In the genomic region with DNA sequence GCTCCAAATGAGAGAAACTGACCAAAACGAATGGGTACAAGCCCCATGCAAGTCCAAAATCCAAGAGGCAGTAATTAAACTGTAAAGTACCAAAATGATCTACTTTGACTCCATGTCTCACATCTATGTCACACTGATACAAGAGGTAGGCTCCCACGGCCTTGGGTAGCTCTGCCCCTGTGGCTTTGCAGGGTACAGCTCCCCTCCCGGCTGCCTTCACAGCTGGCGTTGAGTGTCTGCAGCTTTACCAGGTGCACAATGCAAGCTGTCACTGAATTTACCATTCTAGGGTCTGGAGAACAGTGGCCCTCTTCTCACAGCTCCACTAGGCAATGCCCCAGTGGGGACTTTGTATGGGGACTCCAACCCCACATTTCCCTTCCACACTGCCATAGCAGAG, we compare ENCODE assay signal across 22 cellular contexts.
"Had no signal": no experiment of that assay in that cellular context is flagged by ENCODE, and none has a peak within 500 bp of the region (broad histone marks: within the 10 kb centered on the region; RNA-seq: fewer than 3 reads in every experiment).

No MANE protein-coding gene starts in this region.

- H3K9me3 ChIP-seq: MG63, SJSA1 had no signal

- H3K4me3 ChIP-seq: MG63, SJSA1, SK-N-MC had no signal

- H3K36me3 ChIP-seq: MG63, SJSA1 had no signal

- DNase-seq: IMR-90, KBM-7, MG63, NCI-H1092, NCI-H1105 treated with DMSO at 0.1 percent for 48 hours, NCI-H1417 treated with DMSO at 0.1 percent for 48 hours, NCI-H146, NCI-H1694 treated with DMSO at 0.1 percent for 48 hours, NCI-H1930, NCI-H2081, NCI-H2107, NCI-H2227 treated with DMSO at 0.1 percent for 48 hours, NCI-H446, NCI-H510A, NCI-H526 treated with DMSO at 0.1 percent for 48 hours, NCI-H748 treated with DMSO at 0.1 percent for 48 hours, Right ventricle myocardium superior, RPMI8226, SIG-M5 had no signal

- H3K4me1 ChIP-seq: SJSA1 had no signal

- ATAC-seq: HepG2 had no signal

- H3K27ac ChIP-seq: SJSA1, SK-N-MC had no signal

- H3K27me3 ChIP-seq: MG63, SJSA1 had no signal
